12 cellular contexts compared by ENCODE assay signal in genomic region chr20:53774487-53775203, GRCh38.
DNase-seq lines count a peak whose midpoint lies in the region; ATAC-seq and TF ChIP-seq lines count a peak whose summit lies in the region.
"Had no signal": no experiment of that assay in that cellular context is flagged by ENCODE, and none has a peak within 500 bp of the region (broad histone marks: within the 10 kb centered on the region; RNA-seq: fewer than 3 reads in every experiment).

No MANE protein-coding gene starts in this region.

- DNase-seq in HS-5 (ENCODE audit: low read depth) = peak; percentile 100
- DNase-seq in astrocyte of the spinal cord (ENCODE audit: low read depth, low spot score) = peak; percentile 78
- peak; percentile 72 for DNase-seq in kidney epithelial cell (ENCODE audit: low read depth)
- DNase-seq in thoracic aorta (ENCODE audit: low spot score) = no peak
- DNase-seq in DMS153 (lab: John Stamatoyannopoulos, UW) = no peak
- DNase-seq in T-helper 1 cell = no peak
- no peak for DNase-seq in activated T-cell treated with anti-CD3 and anti-CD28 coated beads, Interleukin-2, amount 50 U/mL, for 4 hours
- DNase-seq: endodermal cell, NCI-H2171 treated with DMSO at 0.1 percent for 48 hours, ovary, thyroid gland had no signal

- no peak overlapping the region for H3K4me3 ChIP-seq in astrocyte of the spinal cord (ENCODE audit: low read depth, low read length)
- no peak overlapping the region for H3K4me3 ChIP-seq in kidney epithelial cell (ENCODE audit: low read depth, low read length)
- H3K4me3 ChIP-seq in thoracic aorta = no peak overlapping the region
- H3K4me3 ChIP-seq: ovary, thyroid gland had no signal

- H3K36me3 ChIP-seq in kidney epithelial cell (ENCODE audit: control insufficient read depth, insufficient read depth, low read length) (no peaks in the 10 kb centered on the region), thoracic aorta (no peaks in the 10 kb centered on the region)
- H3K36me3 ChIP-seq: ovary, thyroid gland had no signal

- no peaks in the 10 kb centered on the region for H3K4me1 Mint-ChIP-seq in activated T-cell treated with anti-CD3 and anti-CD28 coated beads, Interleukin-2, amount 50 U/mL, for 4 hours (ENCODE audit: low read depth)

- H3K9me3 ChIP-seq in thoracic aorta = no peaks in the 10 kb centered on the region
- H3K9me3 ChIP-seq: ovary, thyroid gland had no signal

- no peaks in the 10 kb centered on the region for H3K36me3 Mint-ChIP-seq in activated T-cell treated with anti-CD3 and anti-CD28 coated beads, Interleukin-2, amount 50 U/mL, for 4 hours (ENCODE audit: insufficient read depth)

- TF ChIP-seq CTCF in astrocyte of the spinal cord (IDR thresholded peaks at IDR 0.05; ENCODE audit: low read depth, low read length) = no peak
- TF ChIP-seq CTCF in kidney epithelial cell (IDR thresholded peaks at IDR 0.05; ENCODE audit: insufficient read depth, low read length, poor library complexity, severe bottlenecking) = no peak
- no peak for TF ChIP-seq CTCF in thoracic aorta (IDR thresholded peaks at IDR 0.05)

- no peaks in the 10 kb centered on the region for H3K9me3 Mint-ChIP-seq in activated T-cell treated with anti-CD3 and anti-CD28 coated beads, Interleukin-2, amount 50 U/mL, for 4 hours
- H3K9me3 Mint-ChIP-seq: endodermal cell had no signal

- H3K27me3 ChIP-seq in kidney epithelial cell (ENCODE audit: control insufficient read depth, insufficient read depth, low read length) (no peaks in the 10 kb centered on the region), thoracic aorta (replicated peaks; ENCODE audit: insufficient read depth) (no peaks in the 10 kb centered on the region)
- H3K27me3 ChIP-seq: ovary, thyroid gland had no signal

- H3K27me3 Mint-ChIP-seq in activated T-cell treated with anti-CD3 and anti-CD28 coated beads, Interleukin-2, amount 50 U/mL, for 4 hours (ENCODE audit: low read depth) = no peaks in the 10 kb centered on the region

- in situ Hi-C loops in astrocyte of the spinal cord (cut with HindIII; ENCODE audit: low sequenced_read_pairs) = no loop called here

- H3K4me1 ChIP-seq in thoracic aorta (ENCODE audit: control insufficient read depth in 1 of 2, low read depth in 2 of 2) = peaks cover 5 to 22% of the 10 kb centered on the region in 2 donors

- no peak overlapping the region for H3K4me3 Mint-ChIP-seq in activated T-cell treated with anti-CD3 and anti-CD28 coated beads, Interleukin-2, amount 50 U/mL, for 4 hours
- H3K4me3 Mint-ChIP-seq: endodermal cell had no signal

- peak overlapping the region; percentile 43 to 68 for H3K27ac ChIP-seq in thoracic aorta
- H3K27ac ChIP-seq: ovary had no signal

- ATAC-seq in thoracic aorta (ENCODE audit: insufficient number of reproducible peaks, low FRiP score, low read depth) (no peak), HG02870 (IDR thresholded peaks at IDR 0.05; ENCODE audit: unreplicated experiment) (no peak)
- no peak for ATAC-seq in activated T-cell treated with anti-CD3 and anti-CD28 coated beads, Interleukin-2, amount 50 U/mL, for 4 hours

Comparison
In these comparisons a context has a peak if more than half of its experiments do, and no peak if none do; other contexts are left out.
1. DNase-seq: peak in HS-5 (single experiment), astrocyte of the spinal cord (single experiment) and kidney epithelial cell (single experiment); none in thoracic aorta (single experiment), DMS153 (single experiment), T-helper 1 cell (0 of 5) and activated T-cell treated with anti-CD3 and anti-CD28 coated beads, Interleukin-2, amount 50 U/mL, for 4 hours (single experiment).